Comparison of ENCODE assay signal across 26 cellular contexts in the genomic region with DNA sequence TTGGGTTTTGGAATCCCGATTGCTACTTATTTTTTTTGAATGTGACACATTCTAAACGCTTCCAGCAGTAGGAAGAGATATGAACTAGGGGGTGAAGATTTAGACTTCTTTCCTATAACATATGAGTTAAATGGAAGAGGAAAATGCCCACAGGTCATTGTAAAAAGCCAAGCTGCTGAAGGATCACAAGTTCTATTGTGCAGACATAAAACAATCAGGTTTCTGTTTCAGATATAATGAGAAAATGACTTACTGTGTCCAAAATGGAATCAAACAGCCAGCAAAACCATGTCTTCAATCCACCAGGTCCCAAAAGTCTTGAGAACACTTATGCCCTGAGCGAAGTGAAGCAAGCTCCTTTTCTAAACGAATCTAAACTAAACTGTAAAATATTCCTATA.
"Had no signal": no experiment of that assay in that cellular context is flagged by ENCODE, and none has a peak within 500 bp of the region (broad histone marks: within the 10 kb centered on the region; RNA-seq: fewer than 3 reads in every experiment).

No MANE protein-coding gene starts in this region.

- H3K79me2 ChIP-seq: parathyroid adenoma had no signal

- H2AFZ ChIP-seq: neural progenitor cell, parathyroid adenoma had no signal

- H3K36me3 ChIP-seq: left lung, neural progenitor cell, neutrophil, right atrium auricular region, spleen, suprapubic skin, thoracic aorta, tibial artery, upper lobe of right lung had no signal

- H3K4me1 Mint-ChIP-seq: naive thymus-derived CD8-positive, alpha-beta T cell; neural progenitor cell; stimulated activated effector memory CD8-positive, alpha-beta T cell treated with anti-CD3 and anti-CD28 coated beads, Interleukin-12 subunit alpha, Interleukin-12 subunit beta, amount 100 ng/mL, for 72 hours had no signal

- H3K36me3 Mint-ChIP-seq: naive thymus-derived CD8-positive, alpha-beta T cell; neural progenitor cell; stimulated activated effector memory CD8-positive, alpha-beta T cell treated with anti-CD3 and anti-CD28 coated beads, Interleukin-12 subunit alpha, Interleukin-12 subunit beta, amount 100 ng/mL, for 72 hours had no signal

- H3K27me3 ChIP-seq: left lung, neural progenitor cell, neutrophil, right atrium auricular region, spleen, suprapubic skin, tibial artery had no signal

- H3K9me3 ChIP-seq: left lung, neutrophil, right atrium auricular region, suprapubic skin, thoracic aorta, tibial artery, upper lobe of right lung had no signal

- H3K27ac ChIP-seq: left lung, neural progenitor cell, neutrophil, parathyroid adenoma, right atrium auricular region, spleen, suprapubic skin, thoracic aorta, tibial artery, upper lobe of right lung had no signal

- H3K4me2 ChIP-seq: neural progenitor cell had no signal

- H3K4me3 Mint-ChIP-seq: naive thymus-derived CD8-positive, alpha-beta T cell; nephron; neural progenitor cell; stimulated activated effector memory CD8-positive, alpha-beta T cell treated with anti-CD3 and anti-CD28 coated beads, Interleukin-12 subunit alpha, Interleukin-12 subunit beta, amount 100 ng/mL, for 72 hours; stimulated activated naive CD8-positive, alpha-beta T cell treated with anti-CD3 and anti-CD28 coated beads, Interleukin-15, Interleukin-2, amounts not matched to agents 100 ng/mL and 50 ng/mL, for 24 hours had no signal

- H3K9me3 Mint-ChIP-seq: nephron; stimulated activated effector memory CD8-positive, alpha-beta T cell treated with anti-CD3 and anti-CD28 coated beads, Interleukin-12 subunit alpha, Interleukin-12 subunit beta, amount 100 ng/mL, for 72 hours had no signal

- H3K9ac ChIP-seq: neural progenitor cell, parathyroid adenoma had no signal

- ATAC-seq: left colon; left lung; naive thymus-derived CD8-positive, alpha-beta T cell; sciatic nerve; stimulated activated effector memory CD8-positive, alpha-beta T cell treated with anti-CD3 and anti-CD28 coated beads, Interleukin-12 subunit alpha, Interleukin-12 subunit beta, amount 100 ng/mL, for 72 hours; upper lobe of right lung had no signal

- H3K27me3 Mint-ChIP-seq: progenitor cell of endocrine pancreas; stimulated activated naive CD8-positive, alpha-beta T cell treated with anti-CD3 and anti-CD28 coated beads, Interleukin-15, Interleukin-2, amounts not matched to agents 100 ng/mL and 50 ng/mL, for 24 hours had no signal

- H3K4me1 ChIP-seq: left lung, neural progenitor cell, parathyroid adenoma, spleen, upper lobe of right lung had no signal

- H3K4me3 ChIP-seq: left lung, lung, neural progenitor cell, right atrium auricular region, spleen, suprapubic skin, thoracic aorta, tibial artery, upper lobe of right lung had no signal

- H3K27ac Mint-ChIP-seq: naive thymus-derived CD8-positive, alpha-beta T cell; neural progenitor cell; progenitor cell of endocrine pancreas; stimulated activated effector memory CD8-positive, alpha-beta T cell treated with anti-CD3 and anti-CD28 coated beads, Interleukin-12 subunit alpha, Interleukin-12 subunit beta, amount 100 ng/mL, for 72 hours; stimulated activated naive CD8-positive, alpha-beta T cell treated with anti-CD3 and anti-CD28 coated beads, Interleukin-15, Interleukin-2, amounts not matched to agents 100 ng/mL and 50 ng/mL, for 24 hours had no signal

- DNase-seq: head of caudate nucleus; hippocampal formation; left colon; left lung; mesenchymal stem cell; naive thymus-derived CD8-positive, alpha-beta T cell; occipital lobe; small intestine; spleen; stimulated activated CD4-positive, alpha-beta T cell treated with anti-CD3 and anti-CD28 coated beads, Interleukin-4, amount 100 ng/mL, for 24 hours; stimulated activated naive CD4-positive, alpha-beta T cell; tibial artery; trophoblast cell; upper lobe of right lung had no signal
